In the genomic region with DNA sequence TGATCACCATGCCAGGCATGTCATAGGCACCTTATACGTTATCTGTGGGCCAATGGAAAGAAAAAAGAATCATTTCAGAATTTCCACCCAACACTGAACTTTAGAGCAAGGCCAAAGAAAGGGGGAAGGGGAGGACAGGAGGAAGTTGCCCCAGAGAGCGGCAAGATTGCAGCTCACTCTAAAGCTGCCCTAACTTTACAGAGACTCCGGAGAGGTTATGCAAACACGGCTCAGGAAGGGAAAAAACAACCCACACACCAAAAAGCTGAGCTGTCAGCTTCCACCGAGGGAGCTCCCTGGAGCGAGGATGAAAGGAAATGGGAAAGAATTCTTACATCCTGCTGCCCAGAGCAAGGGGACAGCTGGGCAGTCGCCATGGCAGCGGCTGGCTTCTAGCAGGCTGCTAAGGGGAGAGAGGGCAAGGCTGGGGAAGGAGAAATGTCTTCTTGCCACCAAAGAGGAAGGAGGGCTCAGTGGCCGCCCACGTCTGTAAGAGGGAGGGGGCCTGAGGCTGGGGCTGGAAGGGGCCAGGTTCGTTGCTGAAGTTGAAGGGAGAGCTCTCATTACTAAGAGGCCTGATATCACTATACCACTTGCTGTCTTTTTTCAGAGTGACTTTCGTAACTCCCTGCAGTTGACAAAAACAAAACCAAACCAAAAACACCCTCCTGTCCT, we compare ENCODE assay signal across 8 cellular contexts. TPM values are rescaled to one million over a fixed set of nuclear protein-coding genes. Genes with fewer than 3 reads are reported as not detected.
A peak's percentile ranks its signal among the peaks of the same experiment; 100 is the strongest.
DNase-seq lines count a peak whose midpoint lies in the region; ATAC-seq, FAIRE-seq and TF ChIP-seq lines count a peak whose summit lies in the region.

No MANE protein-coding gene starts in this region.

- peak overlapping the region; percentile 75 for H3K4me2 ChIP-seq in K562 (ENCODE audit: insufficient read depth, low read length)

- H3K4me3 ChIP-seq in K562 (no peak overlapping the region), iPS-15b (ENCODE audit: low read depth, low read length) (peak overlapping the region; percentile 39), sigmoid colon (peak overlapping the region in 2 of 4 donors; percentile 25 to 28)

- H3K27ac ChIP-seq in K562 (ENCODE audit: extremely low read depth, low read depth, low read length) (peak overlapping the region; percentile 86), sigmoid colon (peak overlapping the region; percentile 76 to 88 (median 77))

- ATAC-seq in HG02852 (IDR thresholded peaks at IDR 0.05; ENCODE audit: unreplicated experiment) (peak; percentile 48), SK-N-SH treated with all-trans-retinoic acid at 6 μM for 48 hours (peak; percentile 66), K562 (peak; percentile 53), GM18861 (IDR thresholded peaks at IDR 0.05; ENCODE audit: unreplicated experiment) (no peak)

- DNase-seq in GM10266 (ENCODE audit: extremely low spot score) (peak; percentile 72), K562 (ENCODE audit: extremely low read depth in 1 of 4, low spot score in 3 of 4) (peak in 1 of 4 experiments; percentile 66), sigmoid colon (peak; percentile 77), HPDE6-E6E7 (ENCODE audit: extremely low spot score) (no peak)

- no peak for TF ChIP-seq RAD21 in K562 (CRISPR knock-in tag; conservative IDR thresholded peaks at IDR 0.05 in 1 of 2, IDR thresholded peaks at IDR 0.05 in 1 of 2)

- FAIRE-seq in K562 (lab: Jason Lieb, UNC), result peak; percentile 76

- H2AFZ ChIP-seq in K562 (ENCODE audit: low read depth, low read length), result peak overlapping the region; percentile 73

- TF ChIP-seq CTCF in GM10266 (IDR thresholded peaks at IDR 0.05; ENCODE audit: control insufficient read depth, insufficient read depth, low read depth, missing control alignments), result no peak
- no peak for TF ChIP-seq CTCF in K562 (IDR thresholded peaks at IDR 0.05 in 2 of 3, conservative IDR thresholded peaks at IDR 0.05 in 1 of 3; ENCODE audit: insufficient read depth in 2 of 3, low read depth in 1 of 3, low read length in 3 of 3)
- TF ChIP-seq CTCF in sigmoid colon (IDR thresholded peaks at IDR 0.05), result no peak

- peaks cover 9% of the 10 kb centered on the region; the same call in 1 of the 3 replicates for H3K36me3 ChIP-seq in K562 (ENCODE audit: control insufficient read depth, insufficient read depth, low read length)
- peaks cover 8% of the 10 kb centered on the region for H3K36me3 ChIP-seq in iPS-15b (ENCODE audit: control insufficient read depth, insufficient read depth, low read length)
- H3K36me3 ChIP-seq in sigmoid colon, result no peaks in the 10 kb centered on the region

- H3K9ac ChIP-seq in K562 (ENCODE audit: insufficient read depth in 1 of 2, low read depth in 2 of 2, low read length in 2 of 2) (peak overlapping the region; percentile 71 to 78), iPS-15b (ENCODE audit: low read depth, low read length) (no peak overlapping the region)

- peaks cover 71% of the 10 kb centered on the region for H3K79me2 ChIP-seq in K562 (ENCODE audit: control insufficient read depth, insufficient read depth, low read length)

- intact Hi-C loops in K562 (cut with micrococcal nuclease) (no loop called here), sigmoid colon (cut with DNase I) (no loop called here)

- H3K9me1 ChIP-seq in K562 (ENCODE audit: control insufficient read depth, insufficient read depth, low read length), result no peaks in the 10 kb centered on the region

- H3K4me1 ChIP-seq in K562 (replicated peaks in 1 of 2; ENCODE audit: control insufficient read depth in 2 of 2, insufficient read depth in 2 of 2, low read length in 2 of 2), result peaks cover 50 to 55% of the 10 kb centered on the region in 2 experiments
- H3K4me1 ChIP-seq in iPS-15b (ENCODE audit: control insufficient read depth, insufficient read depth, low read length), result peaks cover 24% of the 10 kb centered on the region
- H3K4me1 ChIP-seq in sigmoid colon, result peaks cover 0 to 78% (median 55%) of the 10 kb centered on the region in 4 donors

- H4K20me1 ChIP-seq in K562 (replicated peaks; ENCODE audit: control insufficient read depth, insufficient read depth, low read length), result peaks cover 3% of the 10 kb centered on the region; the same call in 1 of the 2 replicates

- CTCF ChIA-PET in K562 (lab: Yijun Ruan, JAX; ENCODE audit: low intra/inter-chr PET ratio), result no interaction called here

- no TSS peak for BruUV-seq in K562 (replicated peaks; lab: Mats Ljungman, UMichigan)

- POLR2A ChIA-PET in K562 (lab: Yijun Ruan, JAX), result interaction anchor here (0.6 to 1.3 kb wide), 4 partner anchors 13 to 456 kb away, joined by 3 to 6 read pairs (median 3); no protein-coding TSS in a partner anchor

- in situ Hi-C loops in K562 (cut with MboI), result no loop called here

- no peaks in the 10 kb centered on the region for H3K9me3 ChIP-seq in K562 (replicated peaks; ENCODE audit: control insufficient read depth, insufficient read depth, low read depth, low read length)
- H3K9me3 ChIP-seq in iPS-15b (ENCODE audit: control insufficient read depth, insufficient read depth, low read length), result no peaks in the 10 kb centered on the region
- no peaks in the 10 kb centered on the region for H3K9me3 ChIP-seq in sigmoid colon

- H3K27me3 ChIP-seq in K562 (ENCODE audit: control insufficient read depth in 2 of 2, insufficient read depth in 2 of 2, low read length in 2 of 2) (no peaks in the 10 kb centered on the region), iPS-15b (ENCODE audit: control insufficient read depth, insufficient read depth, low read length) (no peaks in the 10 kb centered on the region), sigmoid colon (no peaks in the 10 kb centered on the region)

- TF ChIP-seq EP300 in K562 (IDR thresholded peaks at IDR 0.05; ENCODE audit: low read length), result no peak
- TF ChIP-seq EP300 in sigmoid colon (IDR thresholded peaks at IDR 0.05), result no peak

- 39% methylated on average over 12 of the region's 12 CpGs for WGBS in K562 (ENCODE audit: insufficient coverage, low coverage, missing lambda C conversion rate)
- WGBS in sigmoid colon, 2 donors, result 14 to 57% methylated on average over 12 of the region's 12 CpGs

- no peak for TF ChIP-seq POLR2A in K562 (conservative IDR thresholded peaks at IDR 0.05)
- TF ChIP-seq POLR2A in sigmoid colon (IDR thresholded peaks at IDR 0.05), result no peak

TF ChIP-seq in SK-N-SH treated with all-trans-retinoic acid at 6 μM for 48 hours, 23 proteins besides CTCF, POLR2A, EP300 and RAD21:
- TF ChIP-seq ESRRG (CRISPR knock-in tag; IDR thresholded peaks at IDR 0.05) (no peak), SNAI2 (CRISPR knock-in tag; IDR thresholded peaks at IDR 0.05) (no peak), ZFP3 (CRISPR knock-in tag; IDR thresholded peaks at IDR 0.05) (0 out of 2 replicates have a peak, but pooled peaks have one; percentile 29)
TF ChIP-seq in SK-N-SH treated with all-trans-retinoic acid at 6 μM for 48 hours: peak in this region for 1.

TF ChIP-seq in K562, 482 proteins besides CTCF, POLR2A, EP300 and RAD21 (continues in another document):
- no peak for TF ChIP-seq ZNF75A (CRISPR knock-in tag; IDR thresholded peaks at IDR 0.05)
- TF ChIP-seq, protein P1, sequence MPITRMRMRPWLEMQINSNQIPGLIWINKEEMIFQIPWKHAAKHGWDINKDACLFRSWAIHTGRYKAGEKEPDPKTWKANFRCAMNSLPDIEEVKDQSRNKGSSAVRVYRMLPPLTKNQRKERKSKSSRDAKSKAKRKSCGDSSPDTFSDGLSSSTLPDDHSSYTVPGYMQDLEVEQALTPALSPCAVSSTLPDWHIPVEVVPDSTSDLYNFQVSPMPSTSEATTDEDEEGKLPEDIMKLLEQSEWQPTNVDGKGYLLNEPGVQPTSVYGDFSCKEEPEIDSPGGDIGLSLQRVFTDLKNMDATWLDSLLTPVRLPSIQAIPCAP (CRISPR knock-in tag; IDR thresholded peaks at IDR 0.05; ENCODE audit: borderline replicate concordance), result no peak

RNA-seq across cellular contexts. Expression of a gene that starts 18.2 kb away (rescaled TPM):
- total RNA-seq in K562 (2011; cell fraction: chromatin; rRNA removed; ENCODE audit: low replicate concordance), result 27.5 and 42.5 TPM in 2 replicates
- total RNA-seq in K562 (2011; cell fraction: nucleolus; rRNA removed), result 32.2 and 34.5 TPM in 2 replicates
- total RNA-seq in K562 (2011; cell fraction: nucleoplasm; rRNA removed), result 35.0 and 39.8 TPM in 2 replicates
- 117 and 145 TPM in 2 replicates for total RNA-seq in K562 (2014; rRNA removed)
- 49.5 and 60.5 TPM in 2 replicates for total RNA-seq in K562 (2014; rRNA removed; fragmentation: Illumina TruSeq; extraction: Trizol)
- total RNA-seq in K562 (2015; rRNA removed; fragmentation: Illumina TruSeq; extraction: Trizol), result 71.8 and 72.5 TPM in 2 replicates
- total RNA-seq in K562 (2021), result 185 and 186 TPM in 2 replicates
- 33.9 and 39.4 TPM in 2 replicates for polyA plus RNA-seq in K562 (2011; rRNA removed)
- 54.4 and 79.1 TPM in 2 replicates for polyA plus RNA-seq in K562 (2011; cell fraction: cytosol; rRNA removed)
- 33.5 and 46.0 TPM in 2 replicates for polyA plus RNA-seq in K562 (2011; cell fraction: nucleus; rRNA removed)
- 111 and 131 TPM in 2 replicates for polyA plus RNA-seq in K562 (2012)
- 161 TPM in 2 replicates for polyA plus RNA-seq in K562 (2014; fragmentation: Illumina TruSeq; extraction: Trizol)
- 10 to 100 TPM; 27.7 to 33.4 TPM for polyA plus RNA-seq in K562 (2014; fragmentation: Nextera tagmentation; extraction: Ambion mirVana)
- 91.2 and 100 TPM in 2 replicates for polyA plus RNA-seq in K562 (2014; rRNA removed)
- 21.2 and 25.2 TPM in 2 replicates for polyA minus RNA-seq in K562 (2011; rRNA and poly(A)+ RNA removed)
- polyA minus RNA-seq in K562 (2011; cell fraction: cytosol; rRNA and poly(A)+ RNA removed), result 32.1 and 32.6 TPM in 2 replicates
- 15.1 and 19.7 TPM in 2 replicates for polyA minus RNA-seq in K562 (2011; cell fraction: nucleus; rRNA and poly(A)+ RNA removed)
- 10 to 100 TPM; 34.6 to 48.6 (median 37.8) TPM for total RNA-seq in sigmoid colon
- polyA plus RNA-seq in sigmoid colon, result 100 to 1,000 TPM in 1 of 3 donors, 10 to 100 TPM in 2; 60.1 to 160 (median 96.6) TPM

RNA-seq across cellular contexts. Expression of a gene that starts 48.6 kb away (rescaled TPM):
- total RNA-seq in K562 (2011; cell fraction: chromatin; rRNA removed; ENCODE audit: low replicate concordance), result 52.2 and 130 TPM in 2 replicates
- total RNA-seq in K562 (2011; cell fraction: nucleolus; rRNA removed), result 84.1 and 104 TPM in 2 replicates
- total RNA-seq in K562 (2011; cell fraction: nucleoplasm; rRNA removed), result 79.9 and 86.4 TPM in 2 replicates
- total RNA-seq in K562 (2014; rRNA removed) (30.6 and 40.4 TPM in 2 replicates), K562 (2014; rRNA removed; fragmentation: Illumina TruSeq; extraction: Trizol) (15.5 and 16.6 TPM in 2 replicates), K562 (2015; rRNA removed; fragmentation: Illumina TruSeq; extraction: Trizol) (18.5 and 21.1 TPM in 2 replicates), K562 (2021) (48.6 and 51.2 TPM in 2 replicates), sigmoid colon (10 to 100 TPM; 40.0 to 45.9 (median 43.3) TPM)
- polyA plus RNA-seq in K562 (2011; rRNA removed) (25.6 and 34.8 TPM in 2 replicates), K562 (2014; fragmentation: Illumina TruSeq; extraction: Trizol) (16.5 and 20.7 TPM in 2 replicates), K562 (2014; fragmentation: Nextera tagmentation; extraction: Ambion mirVana) (1 to 10 TPM; 2.1 to 2.5 TPM), K562 (2014; rRNA removed) (25.4 and 30.1 TPM in 2 replicates), sigmoid colon (10 to 100 TPM; 14.4 to 30.6 (median 15.0) TPM)
- 33.1 and 49.1 TPM in 2 replicates for polyA plus RNA-seq in K562 (2011; cell fraction: cytosol; rRNA removed)
- polyA plus RNA-seq in K562 (2011; cell fraction: nucleus; rRNA removed), result 59.7 and 85.8 TPM in 2 replicates
- polyA plus RNA-seq in K562 (2012), result 22.4 and 33.6 TPM in 2 replicates
- 31.9 and 39.3 TPM in 2 replicates for polyA minus RNA-seq in K562 (2011; rRNA and poly(A)+ RNA removed)
- polyA minus RNA-seq in K562 (2011; cell fraction: cytosol; rRNA and poly(A)+ RNA removed), result 43.7 and 62.8 TPM in 2 replicates
- 33.7 and 40.1 TPM in 2 replicates for polyA minus RNA-seq in K562 (2011; cell fraction: nucleus; rRNA and poly(A)+ RNA removed)
